Comparison of ENCODE assay signal across 1 cellular context in genomic region chr22:39299829-39300178, GRCh38.
TF ChIP-seq lines count a peak whose summit lies in the region.

No MANE protein-coding gene starts in this region.

TF ChIP-seq in liver, 16 proteins besides CTCF, POLR2A, EP300 and RAD21 (continued from another document):
- TF ChIP-seq HNF4A (conservative IDR thresholded peaks at IDR 0.05), result peak; percentile 28 to 56
- TF ChIP-seq, protein P1, sequence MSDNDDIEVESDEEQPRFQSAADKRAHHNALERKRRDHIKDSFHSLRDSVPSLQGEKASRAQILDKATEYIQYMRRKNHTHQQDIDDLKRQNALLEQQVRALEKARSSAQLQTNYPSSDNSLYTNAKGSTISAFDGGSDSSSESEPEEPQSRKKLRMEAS (IDR thresholded peaks at IDR 0.05), result peak; percentile 23
- TF ChIP-seq YY1 (IDR thresholded peaks at IDR 0.05), result no peak
- no peak for TF ChIP-seq FOXA2 (IDR thresholded peaks at IDR 0.05)
- TF ChIP-seq RXRA (IDR thresholded peaks at IDR 0.05), result peak; percentile 8 to 26
- no peak for TF ChIP-seq JUND (IDR thresholded peaks at IDR 0.05)
- no peak for TF ChIP-seq TAF1 (conservative IDR thresholded peaks at IDR 0.05)
- no peak for TF ChIP-seq ZBTB33 (IDR thresholded peaks at IDR 0.05)
TF ChIP-seq in liver: peak in this region for 5.
